ENCODE assay signal across 28 cellular contexts in the genomic region with DNA sequence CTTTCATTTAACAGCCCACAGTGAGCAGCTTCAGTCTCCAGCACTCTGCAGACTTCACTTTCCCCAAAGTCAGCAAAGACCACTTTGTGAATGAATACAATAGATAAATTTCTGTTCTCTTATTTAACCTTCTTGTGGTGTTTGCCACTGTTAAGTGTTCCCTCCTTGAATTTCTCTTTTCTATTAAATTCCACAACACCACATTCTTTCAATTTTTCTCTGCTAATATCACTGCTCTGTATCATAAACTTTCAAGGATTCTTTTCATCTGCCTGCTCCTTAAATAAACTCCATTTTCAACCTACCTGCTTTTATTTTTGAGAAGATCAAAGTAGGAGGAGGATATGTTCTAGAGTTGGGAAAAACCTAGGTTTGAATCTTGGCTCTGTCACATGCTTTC.
"Had no signal": no experiment of that assay in that cellular context is flagged by ENCODE, and none has a peak within 500 bp of the region (broad histone marks: within the 10 kb centered on the region; RNA-seq: fewer than 3 reads in every experiment).

No MANE protein-coding gene starts in this region.

- ATAC-seq: activated CD4-positive, alpha-beta T cell treated with anti-CD3 and anti-CD28 coated beads for 36 hours; activated T-helper 17 cell treated with anti-CD3 and anti-CD28 coated beads, Interleukin-2, amount 50 U/mL, for 72 hours; body of pancreas; heart right ventricle; left lung; natural killer cell treated with Interleukin-12 subunit alpha and Interleukin-12 subunit beta and Interleukin-15 and Interleukin-18, amount 100 ng/mL, for 72 hours; sciatic nerve; stimulated activated naive B cell treated with anti-CD40 and anti-IgM and Interleukin-4, amounts not matched to agents 10 μg/mL and 1 μg/mL and 100 μg/mL, for 72 hours; WTC11 had no signal

- H3K36me3 ChIP-seq: heart right ventricle, left lung, transverse colon, uterus had no signal

- H3K27ac ChIP-seq: body of pancreas, heart right ventricle, left lung, transverse colon, uterus had no signal

- H3K4me3 ChIP-seq: body of pancreas, heart right ventricle, left lung, lung, transverse colon, uterus had no signal

- H3K27me3 Mint-ChIP-seq: activated CD4-positive, alpha-beta T cell treated with anti-CD3 and anti-CD28 coated beads for 36 hours; activated naive CD8-positive, alpha-beta T cell; activated T-cell treated with anti-CD3 and anti-CD28 coated beads, Interleukin-2, amount 50 U/mL, for 24 hours; activated T-helper 17 cell treated with anti-CD3 and anti-CD28 coated beads, Interleukin-2, amount 50 U/mL, for 72 hours; dendritic cell treated with granulocyte-macrophage colony-stimulating factor and Interleukin-4, amounts not matched to agents 40 ng/mL and 50 ng/mL, for 4 days had no signal

- H3K27ac Mint-ChIP-seq: activated CD4-positive, alpha-beta T cell treated with anti-CD3 and anti-CD28 coated beads for 36 hours; activated naive CD8-positive, alpha-beta T cell; activated T-cell treated with anti-CD3 and anti-CD28 coated beads, Interleukin-2, amount 50 U/mL, for 24 hours; activated T-helper 17 cell treated with anti-CD3 and anti-CD28 coated beads, Interleukin-2, amount 50 U/mL, for 72 hours; dendritic cell treated with granulocyte-macrophage colony-stimulating factor and Interleukin-4, amounts not matched to agents 40 ng/mL and 50 ng/mL, for 4 days; natural killer cell treated with Interleukin-12 subunit alpha and Interleukin-12 subunit beta and Interleukin-15 and Interleukin-18, amount 100 ng/mL, for 72 hours; stimulated activated naive B cell treated with anti-CD40 and anti-IgM and Interleukin-4, amounts not matched to agents 10 μg/mL and 1 μg/mL and 100 μg/mL, for 72 hours; T-helper 1 cell treated with Interleukin-12 subunit alpha and Interleukin-12 subunit beta and Interleukin-4 antibody, amounts not matched to agents 30 μg/mL and 1 μg/mL, for 36 hours; WTC11 had no signal

- H3K4me3 Mint-ChIP-seq: activated CD4-positive, alpha-beta T cell treated with anti-CD3 and anti-CD28 coated beads for 36 hours; activated naive CD8-positive, alpha-beta T cell; activated T-cell treated with anti-CD3 and anti-CD28 coated beads, Interleukin-2, amount 50 U/mL, for 24 hours; activated T-helper 17 cell treated with anti-CD3 and anti-CD28 coated beads, Interleukin-2, amount 50 U/mL, for 72 hours; dendritic cell treated with granulocyte-macrophage colony-stimulating factor and Interleukin-4, amounts not matched to agents 40 ng/mL and 50 ng/mL, for 4 days; natural killer cell treated with Interleukin-12 subunit alpha and Interleukin-12 subunit beta and Interleukin-15 and Interleukin-18, amount 100 ng/mL, for 72 hours; stimulated activated naive B cell treated with anti-CD40 and anti-IgM and Interleukin-4, amounts not matched to agents 10 μg/mL and 1 μg/mL and 100 μg/mL, for 72 hours; T-helper 1 cell treated with Interleukin-12 subunit alpha and Interleukin-12 subunit beta and Interleukin-4 antibody, amounts not matched to agents 30 μg/mL and 1 μg/mL, for 36 hours; WTC11 had no signal

- H3K4me1 ChIP-seq: body of pancreas, heart right ventricle, left lung, transverse colon, uterus had no signal

- H3K9me3 Mint-ChIP-seq: T-helper 1 cell treated with Interleukin-12 subunit alpha and Interleukin-12 subunit beta and Interleukin-4 antibody, amounts not matched to agents 30 μg/mL and 1 μg/mL, for 36 hours had no signal

- H3K36me3 Mint-ChIP-seq: activated naive CD8-positive, alpha-beta T cell; natural killer cell treated with Interleukin-12 subunit alpha and Interleukin-12 subunit beta and Interleukin-15 and Interleukin-18, amount 100 ng/mL, for 72 hours; stimulated activated naive B cell treated with anti-CD40 and anti-IgM and Interleukin-4, amounts not matched to agents 10 μg/mL and 1 μg/mL and 100 μg/mL, for 72 hours had no signal

- H3K4me1 Mint-ChIP-seq: activated CD4-positive, alpha-beta T cell treated with anti-CD3 and anti-CD28 coated beads for 36 hours; activated T-helper 17 cell treated with anti-CD3 and anti-CD28 coated beads, Interleukin-2, amount 50 U/mL, for 72 hours; stimulated activated naive B cell treated with anti-CD40 and anti-IgM and Interleukin-4, amounts not matched to agents 10 μg/mL and 1 μg/mL and 100 μg/mL, for 72 hours had no signal

- H3K27me3 ChIP-seq: body of pancreas, heart right ventricle, left lung, transverse colon, uterus had no signal

- DNase-seq: activated CD4-positive, alpha-beta T cell treated with anti-CD3 and anti-CD28 coated beads for 36 hours; activated CD4-positive, alpha-beta T cell treated with anti-CD3 and anti-CD28 coated beads, Interleukin-2, amount 50 U/mL, for 4 hours; activated CD8-positive, alpha-beta memory T cell treated with anti-CD3 and anti-CD28 coated beads for 24 hours; activated CD8-positive, alpha-beta memory T cell treated with anti-CD3 and anti-CD28 coated beads, Interleukin-2, amount 50 U/mL, for 4 hours; activated naive CD4-positive, alpha-beta T cell; activated T-cell treated with anti-CD3 and anti-CD28 coated beads, Interleukin-2, amount 50 U/mL, for 24 hours; amniotic stem cell; body of pancreas; effector CD4-positive, alpha-beta T cell; heart right ventricle; kidney; left lung; midbrain; occipital lobe; stimulated activated CD4-positive, alpha-beta T cell treated with anti-CD3 and anti-CD28 coated beads, Interleukin-2, amount 100 ng/mL, for 48 hours; stimulated activated CD8-positive, alpha-beta memory T cell treated with anti-CD3 and anti-CD28 coated beads, Interleukin-4, amount 100 ng/mL, for 48 hours; stimulated activated naive B cell treated with anti-CD40 and anti-IgM and Interleukin-4, amounts not matched to agents 10 μg/mL and 1 μg/mL and 100 μg/mL, for 72 hours; T1000; transverse colon; uterus had no signal

- H3K9me3 ChIP-seq: body of pancreas, left lung, uterus had no signal
